1 cellular context compared by ENCODE assay signal in the genomic region with DNA sequence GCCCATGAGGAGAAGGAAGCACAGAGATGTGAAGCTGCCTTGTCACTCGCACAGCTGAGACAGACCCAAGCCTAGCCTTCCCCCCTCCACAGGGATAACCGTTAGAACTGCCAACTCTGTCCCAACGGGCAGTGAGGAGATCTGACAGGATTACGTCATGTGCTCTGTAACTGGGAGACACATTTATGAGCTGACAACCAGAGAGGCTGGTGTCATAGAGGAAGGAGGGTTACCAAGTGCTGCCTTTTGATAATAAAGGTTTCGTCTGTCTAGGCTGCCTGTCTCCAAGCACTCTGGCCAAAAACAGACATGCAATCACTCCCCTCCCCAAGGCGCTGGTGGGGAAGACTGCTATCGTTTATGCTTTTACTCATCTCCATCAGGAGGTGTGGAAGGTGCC.
A peak's percentile ranks its signal among the peaks of the same experiment; 100 is the strongest.
TF ChIP-seq lines count a peak whose summit lies in the region.

No MANE protein-coding gene starts in this region.

TF ChIP-seq in HEK293, 187 proteins besides CTCF, POLR2A, EP300 and RAD21 (continued from another document and continues in another):
- TF ChIP-seq SP7 (tag by site-specific recombination; IDR thresholded peaks at IDR 0.05) (peak; percentile 60), IKZF3 (tag by site-specific recombination; IDR thresholded peaks at IDR 0.05) (no peak), ZNF677 (tag by site-specific recombination; IDR thresholded peaks at IDR 0.05) (no peak), ZNF366 (tag by site-specific recombination; conservative IDR thresholded peaks at IDR 0.05) (peak; percentile 52; the same call in 1 of the 2 replicates), ZSCAN16 (tag by site-specific recombination; IDR thresholded peaks at IDR 0.05) (no peak), TRIM28 (IDR thresholded peaks at IDR 0.05; ENCODE audit: borderline replicate concordance, low read length) (0 out of 2 replicates have a peak, but pooled peaks have one; percentile 53), ZNF266 (tag by site-specific recombination; IDR thresholded peaks at IDR 0.05; ENCODE audit: low read depth) (no peak), ZNF23 (tag by site-specific recombination; IDR thresholded peaks at IDR 0.05; ENCODE audit: borderline replicate concordance) (no peak), ZBTB21 (tag by site-specific recombination; IDR thresholded peaks at IDR 0.05) (peak; percentile 91), ZXDB (tag by site-specific recombination; IDR thresholded peaks at IDR 0.05) (peak; percentile 35; the same call in 1 of the 2 replicates), ZEB2 (tag by site-specific recombination; IDR thresholded peaks at IDR 0.05) (peak; percentile 63), ZNF335 (tag by site-specific recombination; conservative IDR thresholded peaks at IDR 0.05) (peak; percentile 85), ZNF792 (tag by site-specific recombination; IDR thresholded peaks at IDR 0.05) (no peak), OVOL3 (tag by site-specific recombination; IDR thresholded peaks at IDR 0.05) (peak; percentile 97), ZNF660 (tag by site-specific recombination; IDR thresholded peaks at IDR 0.05) (peak; percentile 99), ZNF140 (tag by site-specific recombination; IDR thresholded peaks at IDR 0.05) (no peak), ZNF133 (tag by site-specific recombination; IDR thresholded peaks at IDR 0.05) (no peak), ZBTB7A (tag by site-specific recombination; IDR thresholded peaks at IDR 0.05; ENCODE audit: low read depth) (no peak), ZNF747 (tag by site-specific recombination; IDR thresholded peaks at IDR 0.05) (no peak), ZNF211 (tag by site-specific recombination; IDR thresholded peaks at IDR 0.05; ENCODE audit: low read depth) (no peak), SP3 (tag by site-specific recombination; IDR thresholded peaks at IDR 0.05) (no peak), ZNF785 (tag by site-specific recombination; IDR thresholded peaks at IDR 0.05) (no peak), ZNF701 (tag by site-specific recombination; IDR thresholded peaks at IDR 0.05) (no peak), ZSCAN30 (tag by site-specific recombination; IDR thresholded peaks at IDR 0.05) (no peak), ZNF157 (tag by site-specific recombination; IDR thresholded peaks at IDR 0.05) (no peak)
- TF ChIP-seq, protein P1, sequence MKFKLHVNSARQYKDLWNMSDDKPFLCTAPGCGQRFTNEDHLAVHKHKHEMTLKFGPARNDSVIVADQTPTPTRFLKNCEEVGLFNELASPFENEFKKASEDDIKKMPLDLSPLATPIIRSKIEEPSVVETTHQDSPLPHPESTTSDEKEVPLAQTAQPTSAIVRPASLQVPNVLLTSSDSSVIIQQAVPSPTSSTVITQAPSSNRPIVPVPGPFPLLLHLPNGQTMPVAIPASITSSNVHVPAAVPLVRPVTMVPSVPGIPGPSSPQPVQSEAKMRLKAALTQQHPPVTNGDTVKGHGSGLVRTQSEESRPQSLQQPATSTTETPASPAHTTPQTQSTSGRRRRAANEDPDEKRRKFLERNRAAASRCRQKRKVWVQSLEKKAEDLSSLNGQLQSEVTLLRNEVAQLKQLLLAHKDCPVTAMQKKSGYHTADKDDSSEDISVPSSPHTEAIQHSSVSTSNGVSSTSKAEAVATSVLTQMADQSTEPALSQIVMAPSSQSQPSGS (tag by site-specific recombination; IDR thresholded peaks at IDR 0.05; ENCODE audit: low read depth), result peak; percentile 99
- TF ChIP-seq, protein P2, sequence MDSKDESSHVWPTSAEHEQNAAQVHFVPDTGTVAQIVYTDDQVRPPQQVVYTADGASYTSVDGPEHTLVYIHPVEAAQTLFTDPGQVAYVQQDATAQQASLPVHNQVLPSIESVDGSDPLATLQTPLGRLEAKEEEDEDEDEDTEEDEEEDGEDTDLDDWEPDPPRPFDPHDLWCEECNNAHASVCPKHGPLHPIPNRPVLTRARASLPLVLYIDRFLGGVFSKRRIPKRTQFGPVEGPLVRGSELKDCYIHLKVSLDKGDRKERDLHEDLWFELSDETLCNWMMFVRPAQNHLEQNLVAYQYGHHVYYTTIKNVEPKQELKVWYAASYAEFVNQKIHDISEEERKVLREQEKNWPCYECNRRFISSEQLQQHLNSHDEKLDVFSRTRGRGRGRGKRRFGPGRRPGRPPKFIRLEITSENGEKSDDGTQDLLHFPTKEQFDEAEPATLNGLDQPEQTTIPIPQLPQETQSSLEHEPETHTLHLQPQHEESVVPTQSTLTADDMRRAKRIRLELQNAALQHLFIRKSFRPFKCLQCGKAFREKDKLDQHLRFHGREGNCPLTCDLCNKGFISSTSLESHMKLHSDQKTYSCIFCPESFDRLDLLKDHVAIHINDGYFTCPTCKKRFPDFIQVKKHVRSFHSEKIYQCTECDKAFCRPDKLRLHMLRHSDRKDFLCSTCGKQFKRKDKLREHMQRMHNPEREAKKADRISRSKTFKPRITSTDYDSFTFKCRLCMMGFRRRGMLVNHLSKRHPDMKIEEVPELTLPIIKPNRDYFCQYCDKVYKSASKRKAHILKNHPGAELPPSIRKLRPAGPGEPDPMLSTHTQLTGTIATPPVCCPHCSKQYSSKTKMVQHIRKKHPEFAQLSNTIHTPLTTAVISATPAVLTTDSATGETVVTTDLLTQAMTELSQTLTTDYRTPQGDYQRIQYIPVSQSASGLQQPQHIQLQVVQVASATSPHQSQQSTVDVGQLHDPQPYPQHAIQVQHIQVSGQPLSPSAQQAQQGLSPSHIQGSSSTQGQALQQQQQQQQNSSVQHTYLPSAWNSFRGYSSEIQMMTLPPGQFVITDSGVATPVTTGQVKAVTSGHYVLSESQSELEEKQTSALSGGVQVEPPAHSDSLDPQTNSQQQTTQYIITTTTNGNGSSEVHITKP (tag by site-specific recombination; IDR thresholded peaks at IDR 0.05), result peak; percentile 92
- TF ChIP-seq, protein P3, sequence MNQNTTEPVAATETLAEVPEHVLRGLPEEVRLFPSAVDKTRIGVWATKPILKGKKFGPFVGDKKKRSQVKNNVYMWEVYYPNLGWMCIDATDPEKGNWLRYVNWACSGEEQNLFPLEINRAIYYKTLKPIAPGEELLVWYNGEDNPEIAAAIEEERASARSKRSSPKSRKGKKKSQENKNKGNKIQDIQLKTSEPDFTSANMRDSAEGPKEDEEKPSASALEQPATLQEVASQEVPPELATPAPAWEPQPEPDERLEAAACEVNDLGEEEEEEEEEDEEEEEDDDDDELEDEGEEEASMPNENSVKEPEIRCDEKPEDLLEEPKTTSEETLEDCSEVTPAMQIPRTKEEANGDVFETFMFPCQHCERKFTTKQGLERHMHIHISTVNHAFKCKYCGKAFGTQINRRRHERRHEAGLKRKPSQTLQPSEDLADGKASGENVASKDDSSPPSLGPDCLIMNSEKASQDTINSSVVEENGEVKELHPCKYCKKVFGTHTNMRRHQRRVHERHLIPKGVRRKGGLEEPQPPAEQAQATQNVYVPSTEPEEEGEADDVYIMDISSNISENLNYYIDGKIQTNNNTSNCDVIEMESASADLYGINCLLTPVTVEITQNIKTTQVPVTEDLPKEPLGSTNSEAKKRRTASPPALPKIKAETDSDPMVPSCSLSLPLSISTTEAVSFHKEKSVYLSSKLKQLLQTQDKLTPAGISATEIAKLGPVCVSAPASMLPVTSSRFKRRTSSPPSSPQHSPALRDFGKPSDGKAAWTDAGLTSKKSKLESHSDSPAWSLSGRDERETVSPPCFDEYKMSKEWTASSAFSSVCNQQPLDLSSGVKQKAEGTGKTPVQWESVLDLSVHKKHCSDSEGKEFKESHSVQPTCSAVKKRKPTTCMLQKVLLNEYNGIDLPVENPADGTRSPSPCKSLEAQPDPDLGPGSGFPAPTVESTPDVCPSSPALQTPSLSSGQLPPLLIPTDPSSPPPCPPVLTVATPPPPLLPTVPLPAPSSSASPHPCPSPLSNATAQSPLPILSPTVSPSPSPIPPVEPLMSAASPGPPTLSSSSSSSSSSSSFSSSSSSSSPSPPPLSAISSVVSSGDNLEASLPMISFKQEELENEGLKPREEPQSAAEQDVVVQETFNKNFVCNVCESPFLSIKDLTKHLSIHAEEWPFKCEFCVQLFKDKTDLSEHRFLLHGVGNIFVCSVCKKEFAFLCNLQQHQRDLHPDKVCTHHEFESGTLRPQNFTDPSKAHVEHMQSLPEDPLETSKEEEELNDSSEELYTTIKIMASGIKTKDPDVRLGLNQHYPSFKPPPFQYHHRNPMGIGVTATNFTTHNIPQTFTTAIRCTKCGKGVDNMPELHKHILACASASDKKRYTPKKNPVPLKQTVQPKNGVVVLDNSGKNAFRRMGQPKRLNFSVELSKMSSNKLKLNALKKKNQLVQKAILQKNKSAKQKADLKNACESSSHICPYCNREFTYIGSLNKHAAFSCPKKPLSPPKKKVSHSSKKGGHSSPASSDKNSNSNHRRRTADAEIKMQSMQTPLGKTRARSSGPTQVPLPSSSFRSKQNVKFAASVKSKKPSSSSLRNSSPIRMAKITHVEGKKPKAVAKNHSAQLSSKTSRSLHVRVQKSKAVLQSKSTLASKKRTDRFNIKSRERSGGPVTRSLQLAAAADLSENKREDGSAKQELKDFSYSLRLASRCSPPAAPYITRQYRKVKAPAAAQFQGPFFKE (tag by site-specific recombination; IDR thresholded peaks at IDR 0.05; ENCODE audit: borderline replicate concordance), result no peak
- TF ChIP-seq, protein P4, sequence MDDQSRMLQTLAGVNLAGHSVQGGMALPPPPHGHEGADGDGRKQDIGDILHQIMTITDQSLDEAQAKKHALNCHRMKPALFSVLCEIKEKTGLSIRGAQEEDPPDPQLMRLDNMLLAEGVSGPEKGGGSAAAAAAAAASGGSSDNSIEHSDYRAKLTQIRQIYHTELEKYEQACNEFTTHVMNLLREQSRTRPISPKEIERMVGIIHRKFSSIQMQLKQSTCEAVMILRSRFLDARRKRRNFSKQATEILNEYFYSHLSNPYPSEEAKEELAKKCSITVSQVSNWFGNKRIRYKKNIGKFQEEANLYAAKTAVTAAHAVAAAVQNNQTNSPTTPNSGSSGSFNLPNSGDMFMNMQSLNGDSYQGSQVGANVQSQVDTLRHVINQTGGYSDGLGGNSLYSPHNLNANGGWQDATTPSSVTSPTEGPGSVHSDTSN (CRISPR knock-in tag; IDR thresholded peaks at IDR 0.05), result no peak
- TF ChIP-seq, protein P5, sequence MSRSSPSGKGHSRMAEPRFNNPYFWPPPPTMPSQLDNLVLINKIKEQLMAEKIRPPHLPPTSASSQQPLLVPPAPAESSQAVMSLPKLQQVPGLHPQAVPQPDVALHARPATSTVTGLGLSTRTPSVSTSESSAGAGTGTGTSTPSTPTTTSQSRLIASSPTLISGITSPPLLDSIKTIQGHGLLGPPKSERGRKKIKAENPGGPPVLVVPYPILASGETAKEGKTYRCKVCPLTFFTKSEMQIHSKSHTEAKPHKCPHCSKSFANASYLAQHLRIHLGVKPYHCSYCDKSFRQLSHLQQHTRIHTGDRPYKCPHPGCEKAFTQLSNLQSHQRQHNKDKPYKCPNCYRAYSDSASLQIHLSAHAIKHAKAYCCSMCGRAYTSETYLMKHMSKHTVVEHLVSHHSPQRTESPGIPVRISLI (tag by site-specific recombination; IDR thresholded peaks at IDR 0.05), result no peak
- TF ChIP-seq, protein P6, sequence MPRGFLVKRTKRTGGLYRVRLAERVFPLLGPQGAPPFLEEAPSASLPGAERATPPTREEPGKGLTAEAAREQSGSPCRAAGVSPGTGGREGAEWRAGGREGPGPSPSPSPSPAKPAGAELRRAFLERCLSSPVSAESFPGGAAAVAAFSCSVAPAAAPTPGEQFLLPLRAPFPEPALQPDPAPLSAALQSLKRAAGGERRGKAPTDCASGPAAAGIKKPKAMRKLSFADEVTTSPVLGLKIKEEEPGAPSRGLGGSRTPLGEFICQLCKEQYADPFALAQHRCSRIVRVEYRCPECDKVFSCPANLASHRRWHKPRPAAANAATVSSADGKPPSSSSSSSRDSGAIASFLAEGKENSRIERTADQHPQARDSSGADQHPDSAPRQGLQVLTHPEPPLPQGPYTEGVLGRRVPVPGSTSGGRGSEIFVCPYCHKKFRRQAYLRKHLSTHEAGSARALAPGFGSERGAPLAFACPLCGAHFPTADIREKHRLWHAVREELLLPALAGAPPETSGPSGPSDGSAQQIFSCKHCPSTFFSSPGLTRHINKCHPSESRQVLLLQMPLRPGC (tag by site-specific recombination; IDR thresholded peaks at IDR 0.05), result no peak
- TF ChIP-seq, protein P7, sequence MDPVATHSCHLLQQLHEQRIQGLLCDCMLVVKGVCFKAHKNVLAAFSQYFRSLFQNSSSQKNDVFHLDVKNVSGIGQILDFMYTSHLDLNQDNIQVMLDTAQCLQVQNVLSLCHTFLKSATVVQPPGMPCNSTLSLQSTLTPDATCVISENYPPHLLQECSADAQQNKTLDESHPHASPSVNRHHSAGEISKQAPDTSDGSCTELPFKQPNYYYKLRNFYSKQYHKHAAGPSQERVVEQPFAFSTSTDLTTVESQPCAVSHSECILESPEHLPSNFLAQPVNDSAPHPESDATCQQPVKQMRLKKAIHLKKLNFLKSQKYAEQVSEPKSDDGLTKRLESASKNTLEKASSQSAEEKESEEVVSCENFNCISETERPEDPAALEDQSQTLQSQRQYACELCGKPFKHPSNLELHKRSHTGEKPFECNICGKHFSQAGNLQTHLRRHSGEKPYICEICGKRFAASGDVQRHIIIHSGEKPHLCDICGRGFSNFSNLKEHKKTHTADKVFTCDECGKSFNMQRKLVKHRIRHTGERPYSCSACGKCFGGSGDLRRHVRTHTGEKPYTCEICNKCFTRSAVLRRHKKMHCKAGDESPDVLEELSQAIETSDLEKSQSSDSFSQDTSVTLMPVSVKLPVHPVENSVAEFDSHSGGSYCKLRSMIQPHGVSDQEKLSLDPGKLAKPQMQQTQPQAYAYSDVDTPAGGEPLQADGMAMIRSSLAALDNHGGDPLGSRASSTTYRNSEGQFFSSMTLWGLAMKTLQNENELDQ (tag by site-specific recombination; IDR thresholded peaks at IDR 0.05; ENCODE audit: low read depth), result no peak
- TF ChIP-seq, protein P8, sequence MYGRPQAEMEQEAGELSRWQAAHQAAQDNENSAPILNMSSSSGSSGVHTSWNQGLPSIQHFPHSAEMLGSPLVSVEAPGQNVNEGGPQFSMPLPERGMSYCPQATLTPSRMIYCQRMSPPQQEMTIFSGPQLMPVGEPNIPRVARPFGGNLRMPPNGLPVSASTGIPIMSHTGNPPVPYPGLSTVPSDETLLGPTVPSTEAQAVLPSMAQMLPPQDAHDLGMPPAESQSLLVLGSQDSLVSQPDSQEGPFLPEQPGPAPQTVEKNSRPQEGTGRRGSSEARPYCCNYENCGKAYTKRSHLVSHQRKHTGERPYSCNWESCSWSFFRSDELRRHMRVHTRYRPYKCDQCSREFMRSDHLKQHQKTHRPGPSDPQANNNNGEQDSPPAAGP (tag by site-specific recombination; IDR thresholded peaks at IDR 0.05), result peak; percentile 52; the same call in 1 of the 2 replicates
- TF ChIP-seq, protein P9, sequence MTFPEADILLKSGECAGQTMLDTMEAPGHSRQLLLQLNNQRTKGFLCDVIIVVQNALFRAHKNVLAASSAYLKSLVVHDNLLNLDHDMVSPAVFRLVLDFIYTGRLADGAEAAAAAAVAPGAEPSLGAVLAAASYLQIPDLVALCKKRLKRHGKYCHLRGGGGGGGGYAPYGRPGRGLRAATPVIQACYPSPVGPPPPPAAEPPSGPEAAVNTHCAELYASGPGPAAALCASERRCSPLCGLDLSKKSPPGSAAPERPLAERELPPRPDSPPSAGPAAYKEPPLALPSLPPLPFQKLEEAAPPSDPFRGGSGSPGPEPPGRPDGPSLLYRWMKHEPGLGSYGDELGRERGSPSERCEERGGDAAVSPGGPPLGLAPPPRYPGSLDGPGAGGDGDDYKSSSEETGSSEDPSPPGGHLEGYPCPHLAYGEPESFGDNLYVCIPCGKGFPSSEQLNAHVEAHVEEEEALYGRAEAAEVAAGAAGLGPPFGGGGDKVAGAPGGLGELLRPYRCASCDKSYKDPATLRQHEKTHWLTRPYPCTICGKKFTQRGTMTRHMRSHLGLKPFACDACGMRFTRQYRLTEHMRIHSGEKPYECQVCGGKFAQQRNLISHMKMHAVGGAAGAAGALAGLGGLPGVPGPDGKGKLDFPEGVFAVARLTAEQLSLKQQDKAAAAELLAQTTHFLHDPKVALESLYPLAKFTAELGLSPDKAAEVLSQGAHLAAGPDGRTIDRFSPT (tag by site-specific recombination; IDR thresholded peaks at IDR 0.05), result no peak
